ENCODE assay signal across 9 cellular contexts in genomic region chr10:97333351-97333600, GRCh38. TPM values are rescaled to one million over a fixed set of nuclear protein-coding genes. Genes with fewer than 3 reads are reported as not detected.
DNase-seq lines count a peak whose midpoint lies in the region; ATAC-seq and FAIRE-seq lines count a peak whose summit lies in the region.
"Had no signal": no experiment of that assay in that cellular context is flagged by ENCODE, and none has a peak within 500 bp of the region (broad histone marks: within the 10 kb centered on the region; RNA-seq: fewer than 3 reads in every experiment).

No MANE protein-coding gene starts in this region.

- H3K4me1 ChIP-seq in effector memory CD4-positive, alpha-beta T cell (ENCODE audit: control insufficient read depth, insufficient read depth, low read length, poor library complexity, severe bottlenecking) = peaks cover 29% of the 10 kb centered on the region

- H3K27me3 ChIP-seq in effector memory CD4-positive, alpha-beta T cell (replicated peaks; ENCODE audit: control insufficient read depth, insufficient read depth, low read length, poor library complexity, severe bottlenecking) = no peaks in the 10 kb centered on the region

- no peaks in the 10 kb centered on the region for H3K9me3 Mint-ChIP-seq in T-helper 2 cell treated with Interferon-gamma antibody and Interleukin-4, amounts not matched to agents 5 μg/mL and 100 μg/mL, for 36 hours
- no peaks in the 10 kb centered on the region for H3K9me3 Mint-ChIP-seq in natural killer cell treated with Interleukin-12 subunit alpha and Interleukin-12 subunit beta and Interleukin-15 and Interleukin-18, amount 100 ng/mL, for 72 hours

- no peaks in the 10 kb centered on the region for H3K9me3 ChIP-seq in effector memory CD4-positive, alpha-beta T cell (ENCODE audit: control insufficient read depth, low read length)

- H3K27ac Mint-ChIP-seq in T-helper 2 cell treated with Interferon-gamma antibody and Interleukin-4, amounts not matched to agents 5 μg/mL and 100 μg/mL, for 36 hours = peak overlapping the region; percentile 83
- H3K27ac Mint-ChIP-seq in natural killer cell treated with Interleukin-12 subunit alpha and Interleukin-12 subunit beta and Interleukin-15 and Interleukin-18, amount 100 ng/mL, for 72 hours = peak overlapping the region; percentile 81 to 86

- H3K27ac ChIP-seq in effector memory CD4-positive, alpha-beta T cell (ENCODE audit: insufficient read depth, low read length, poor library complexity, severe bottlenecking) = peak overlapping the region; percentile 26

- H3K4me3 ChIP-seq in effector memory CD4-positive, alpha-beta T cell (ENCODE audit: insufficient read depth, low read depth, low read length, poor library complexity, severe bottlenecking) = peak overlapping the region; percentile 67

- peaks cover 41% of the 10 kb centered on the region for H3K4me1 Mint-ChIP-seq in T-helper 2 cell treated with Interferon-gamma antibody and Interleukin-4, amounts not matched to agents 5 μg/mL and 100 μg/mL, for 36 hours (ENCODE audit: low read depth)
- H3K4me1 Mint-ChIP-seq in natural killer cell treated with Interleukin-12 subunit alpha and Interleukin-12 subunit beta and Interleukin-15 and Interleukin-18, amount 100 ng/mL, for 72 hours (ENCODE audit: low read depth in 2 of 2) = peaks cover 31 to 46% of the 10 kb centered on the region in 2 donors

- H3K4me3 Mint-ChIP-seq in T-helper 2 cell treated with Interferon-gamma antibody and Interleukin-4, amounts not matched to agents 5 μg/mL and 100 μg/mL, for 36 hours = peak overlapping the region; percentile 89
- peak overlapping the region; percentile 95 for H3K4me3 Mint-ChIP-seq in natural killer cell treated with Interleukin-12 subunit alpha and Interleukin-12 subunit beta and Interleukin-15 and Interleukin-18, amount 100 ng/mL, for 72 hours

- peaks cover 24% of the 10 kb centered on the region for H3K27me3 Mint-ChIP-seq in T-helper 2 cell treated with Interferon-gamma antibody and Interleukin-4, amounts not matched to agents 5 μg/mL and 100 μg/mL, for 36 hours (ENCODE audit: low read depth)
- no peaks in the 10 kb centered on the region for H3K27me3 Mint-ChIP-seq in natural killer cell treated with Interleukin-12 subunit alpha and Interleukin-12 subunit beta and Interleukin-15 and Interleukin-18, amount 100 ng/mL, for 72 hours

- H3K36me3 ChIP-seq in effector memory CD4-positive, alpha-beta T cell (ENCODE audit: control insufficient read depth, insufficient read depth, low read length) = no peaks in the 10 kb centered on the region

- no peak for DNase-seq in T-helper 2 cell treated with Interferon-gamma antibody and Interleukin-4, amounts not matched to agents 5 μg/mL and 100 μg/mL, for 36 hours (ENCODE audit: low spot score)
- DNase-seq in T-helper 2 cell (no peak), RCC 7860 (ENCODE audit: low spot score) (peak; percentile 13), NCI-H526 (lab: John Stamatoyannopoulos, UW) (no peak)
- DNase-seq in effector memory CD4-positive, alpha-beta T cell = no peak
- no peak for DNase-seq in natural killer cell treated with Interleukin-12 subunit alpha and Interleukin-12 subunit beta and Interleukin-15 and Interleukin-18, amount 100 ng/mL, for 72 hours (ENCODE audit: low spot score)
- no peak for DNase-seq in effector CD4-positive, alpha-beta T cell

- peaks cover 23% of the 10 kb centered on the region for H3K36me3 Mint-ChIP-seq in T-helper 2 cell treated with Interferon-gamma antibody and Interleukin-4, amounts not matched to agents 5 μg/mL and 100 μg/mL, for 36 hours (ENCODE audit: low read depth)
- no peaks in the 10 kb centered on the region for H3K36me3 Mint-ChIP-seq in natural killer cell treated with Interleukin-12 subunit alpha and Interleukin-12 subunit beta and Interleukin-15 and Interleukin-18, amount 100 ng/mL, for 72 hours

- no peak for FAIRE-seq in RCC 7860 (lab: Jason Lieb, UNC)
- FAIRE-seq: colon had no signal

- ATAC-seq in natural killer cell treated with Interleukin-12 subunit alpha and Interleukin-12 subunit beta and Interleukin-15 and Interleukin-18, amount 100 ng/mL, for 72 hours = no peak
- ATAC-seq in GM21515 (IDR thresholded peaks at IDR 0.05; ENCODE audit: unreplicated experiment) = no peak

RNA-seq across cellular contexts. Expression of gene FRAT2, which starts 1.3 kb away (rescaled TPM):
- 1 to 10 TPM; 7.1 to 8.7 TPM for total RNA-seq in natural killer cell treated with Interleukin-12 subunit alpha and Interleukin-12 subunit beta and Interleukin-15 and Interleukin-18, amount 100 ng/mL, for 72 hours

RNA-seq across cellular contexts. Expression of gene FRAT1, which starts 14.2 kb away (rescaled TPM):
- total RNA-seq in natural killer cell treated with Interleukin-12 subunit alpha and Interleukin-12 subunit beta and Interleukin-15 and Interleukin-18, amount 100 ng/mL, for 72 hours = 1 to 10 TPM; 2.4 to 3.0 TPM

RNA-seq across cellular contexts. Expression of gene ARHGAP19, which starts 40.8 kb away (rescaled TPM):
- total RNA-seq in natural killer cell treated with Interleukin-12 subunit alpha and Interleukin-12 subunit beta and Interleukin-15 and Interleukin-18, amount 100 ng/mL, for 72 hours = 10 to 100 TPM; 38.2 to 40.2 TPM
